Comparison of ENCODE assay signal across 8 cellular contexts in the genomic region with DNA sequence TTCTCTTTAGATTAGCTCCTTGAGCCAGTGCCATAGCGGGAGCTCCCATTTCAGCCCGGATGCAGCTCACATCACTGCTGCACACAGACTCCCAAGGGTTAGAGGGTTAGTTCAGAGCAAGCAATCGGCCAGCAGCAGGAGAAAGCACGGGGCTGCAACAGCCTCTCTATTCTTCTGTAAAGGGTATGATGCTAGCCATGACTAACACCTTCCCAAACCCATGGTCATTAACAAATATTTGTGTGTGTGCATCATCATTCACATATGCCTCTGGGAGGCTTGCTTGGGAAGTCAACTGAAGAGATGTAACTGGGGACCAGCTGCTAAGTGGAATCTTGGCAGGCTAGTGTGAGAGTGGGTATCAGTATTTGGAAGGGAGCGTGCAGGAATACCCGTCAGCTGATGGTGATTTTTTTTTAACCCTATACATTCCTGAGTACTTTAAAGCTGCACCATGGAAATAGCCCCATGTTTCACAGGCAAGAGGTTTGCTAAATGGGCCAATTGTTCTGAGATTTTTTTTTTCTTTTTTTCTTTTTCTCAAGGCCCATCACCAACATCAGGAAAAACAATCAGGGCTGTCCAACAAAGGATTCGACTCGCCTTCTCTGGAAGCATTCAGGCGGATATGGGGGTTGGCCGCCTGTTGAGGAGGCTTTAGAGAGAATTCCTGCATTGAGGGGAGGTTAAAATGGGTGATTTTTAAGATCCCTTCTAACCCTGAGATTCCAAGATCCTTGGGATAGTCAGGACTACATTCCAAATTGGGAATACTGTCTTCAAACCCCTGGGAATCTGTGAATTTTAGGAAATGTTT. TPM values are rescaled to one million over a fixed set of nuclear protein-coding genes. Genes with fewer than 3 reads are reported as not detected.
DNase-seq lines count a peak whose midpoint lies in the region; TF ChIP-seq lines count a peak whose summit lies in the region.

No MANE protein-coding gene starts in this region.

- H3K27me3 Mint-ChIP-seq in nephron progenitor cell (ENCODE audit: low read depth, poor library complexity): peaks cover 11% of the 10 kb centered on the region

- no peaks in the 10 kb centered on the region for H3K36me3 Mint-ChIP-seq in nephron progenitor cell (ENCODE audit: low read depth)

- peak in 12 of 14 donors; percentile 12 to 76 (median 64) for DNase-seq in C1 segment of cervical spinal cord (lab: John Stamatoyannopoulos, UW)
- peak; percentile 97 to 99 for DNase-seq in SJCRH30
- peak; percentile 89 for DNase-seq in fibroblast of villous mesenchyme (ENCODE audit: low read depth)
- peak; percentile 21 for DNase-seq in nephron progenitor cell
- DNase-seq in stimulated activated CD4-positive, alpha-beta T cell treated with anti-CD3 and anti-CD28 coated beads, Interleukin-1b, Interleukin-23, amount 100 ng/mL, for 48 hours: no peak
- no peak for DNase-seq in RPMI8226
- no peak for DNase-seq in HAP-1 (ENCODE audit: low spot score in 2 of 2)
- DNase-seq in NK-92 (lab: John Stamatoyannopoulos, UW; ENCODE audit: unreplicated experiment): no peak

- peak overlapping the region; percentile 99 for H3K27ac ChIP-seq in SJCRH30

- H3K27me3 ChIP-seq in SJCRH30 (no peaks in the 10 kb centered on the region), HAP-1 (ENCODE audit: low read depth) (peaks cover 16% of the 10 kb centered on the region)

- peak overlapping the region; percentile 69 for H3K4me3 Mint-ChIP-seq in nephron progenitor cell

- H3K4me3 ChIP-seq in SJCRH30 (peak overlapping the region; percentile 69), fibroblast of villous mesenchyme (ENCODE audit: low read depth, low read length) (peak overlapping the region; percentile 24), HAP-1 (no peak overlapping the region)

- H3K9me3 Mint-ChIP-seq in nephron progenitor cell: no peaks in the 10 kb centered on the region

- in situ Hi-C loops in HAP-1 (cut with MboI; ENCODE audit: low sequenced_read_pairs): no loop called here

- H3K36me3 ChIP-seq in SJCRH30 (peaks cover 10% of the 10 kb centered on the region), HAP-1 (replicated peaks) (no peaks in the 10 kb centered on the region)

- peak overlapping the region; percentile 64 for H3K27ac Mint-ChIP-seq in nephron progenitor cell

- H3K4me1 ChIP-seq in SJCRH30: peaks cover 18% of the 10 kb centered on the region
- H3K4me1 ChIP-seq in HAP-1: no peaks in the 10 kb centered on the region

- TF ChIP-seq CTCF in fibroblast of villous mesenchyme (IDR thresholded peaks at IDR 0.05; ENCODE audit: insufficient read depth, low read depth, low read length) (no peak), nephron progenitor cell (IDR thresholded peaks at IDR 0.05) (no peak)

- H3K4me1 Mint-ChIP-seq in nephron progenitor cell: peaks cover 48% of the 10 kb centered on the region

- H3K9me3 ChIP-seq in SJCRH30 (replicated peaks): no peaks in the 10 kb centered on the region
- H3K9me3 ChIP-seq in HAP-1: no peaks in the 10 kb centered on the region

RNA-seq across cellular contexts. Expression of a gene that starts 33.2 kb away (rescaled TPM):
- 4.4 and 5.0 TPM in 2 replicates for total RNA-seq in SJCRH30 (2014; rRNA removed; shearing (Covaris generic))
- 2.6 and 3.9 TPM in 2 replicates for total RNA-seq in fibroblast of villous mesenchyme

RNA-seq across cellular contexts. Expression of a gene that starts 54.3 kb away (rescaled TPM):
- 85.3 and 109 TPM in 2 replicates for total RNA-seq in SJCRH30 (2014; rRNA removed; shearing (Covaris generic))
- 41.5 and 49.9 TPM in 2 replicates for total RNA-seq in fibroblast of villous mesenchyme

Comparison
In these comparisons a context has a peak if more than half of its experiments do, and no peak if none do; other contexts are left out.
1. DNase-seq: peak in C1 segment of cervical spinal cord (12 of 14), SJCRH30 (2 of 2), fibroblast of villous mesenchyme (single experiment) and nephron progenitor cell (single experiment); none in stimulated activated CD4-positive, alpha-beta T cell treated with anti-CD3 and anti-CD28 coated beads, Interleukin-1b, Interleukin-23, amount 100 ng/mL, for 48 hours (single experiment), RPMI8226 (single experiment), HAP-1 (0 of 2) and NK-92 (single experiment).